Comparison of ENCODE assay signal across 9 cellular contexts in the genomic region with DNA sequence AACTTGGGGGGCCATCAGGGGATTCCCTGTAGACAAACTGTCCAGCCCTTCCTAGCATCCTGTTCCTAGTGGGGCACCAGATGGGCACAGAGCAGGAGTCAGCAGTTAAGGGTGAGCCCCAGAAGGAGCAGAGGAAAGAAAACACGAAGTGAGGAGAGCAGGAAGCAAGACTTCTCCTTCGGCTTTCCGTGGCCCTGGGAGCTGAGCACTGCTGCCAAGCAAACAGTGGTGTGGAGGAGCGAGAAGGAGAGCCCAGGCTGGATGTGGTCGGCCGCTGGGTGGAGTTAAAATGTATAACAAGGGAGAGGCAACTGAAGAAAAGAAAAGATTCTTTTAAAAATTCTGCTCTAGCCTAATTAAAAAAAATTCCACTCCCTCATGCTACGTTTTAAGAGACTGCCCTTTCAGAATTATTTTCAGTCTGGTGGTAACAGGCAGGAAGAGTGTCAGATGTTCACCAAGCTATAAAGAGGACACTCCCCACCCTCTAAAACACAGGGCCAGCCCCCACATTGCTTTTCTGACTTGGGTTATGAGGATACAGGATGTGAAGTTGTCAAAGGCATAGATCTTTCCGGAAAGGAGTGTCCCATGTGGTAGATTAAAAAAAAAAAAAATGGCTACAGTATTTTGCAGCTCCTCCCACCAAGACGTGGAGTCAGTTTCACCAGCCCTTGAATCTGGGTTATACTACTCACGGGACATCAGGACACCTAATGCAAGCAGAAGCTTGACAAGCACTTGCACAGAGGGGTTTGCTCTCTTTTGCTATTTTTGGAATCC.
DNase-seq lines count a peak whose midpoint lies in the region; ATAC-seq lines count a peak whose summit lies in the region.
"Had no signal": no experiment of that assay in that cellular context is flagged by ENCODE, and none has a peak within 500 bp of the region (broad histone marks: within the 10 kb centered on the region; RNA-seq: fewer than 3 reads in every experiment).

No MANE protein-coding gene starts in this region.

- ATAC-seq in Right ventricle myocardium inferior (peak; percentile 55), HG02610 (IDR thresholded peaks at IDR 0.05; ENCODE audit: unreplicated experiment) (no peak), HG03039 (IDR thresholded peaks at IDR 0.05; ENCODE audit: unreplicated experiment) (no peak)

- intact Hi-C loops in Right ventricle myocardium inferior (cut with DNase I) (no loop called here), posterior cingulate gyrus (cut with DNase I) (no loop called here)

- DNase-seq in EH (ENCODE audit: low read depth): peak; percentile 7
- DNase-seq in UCSD-AML1 (lab: John Stamatoyannopoulos, UW; ENCODE audit: unreplicated experiment): peak; percentile 78
- peak; percentile 78 for DNase-seq in Right ventricle myocardium inferior (ENCODE audit: missing footprints)
- peak in 6 of 10 donors; percentile 14 to 88 (median 24) for DNase-seq in posterior cingulate gyrus
- no peak for DNase-seq in NCI-H82 treated with DMSO at 0.1 percent for 48 hours (lab: John Stamatoyannopoulos, UW; ENCODE audit: unreplicated experiment)
- no peak for DNase-seq in T1000 (lab: John Stamatoyannopoulos, UW)
- DNase-seq: activated B cell treated with CpG ODN at 0.5 μM for 24 hours had no signal

Comparison
In these comparisons a context has a peak if more than half of its experiments do, and no peak if none do; other contexts are left out.
1. DNase-seq: peak in EH (single experiment), UCSD-AML1 (single experiment), Right ventricle myocardium inferior (single experiment) and posterior cingulate gyrus (6 of 10); none in NCI-H82 treated with DMSO at 0.1 percent for 48 hours (single experiment) and T1000 (single experiment).